In the genomic region with DNA sequence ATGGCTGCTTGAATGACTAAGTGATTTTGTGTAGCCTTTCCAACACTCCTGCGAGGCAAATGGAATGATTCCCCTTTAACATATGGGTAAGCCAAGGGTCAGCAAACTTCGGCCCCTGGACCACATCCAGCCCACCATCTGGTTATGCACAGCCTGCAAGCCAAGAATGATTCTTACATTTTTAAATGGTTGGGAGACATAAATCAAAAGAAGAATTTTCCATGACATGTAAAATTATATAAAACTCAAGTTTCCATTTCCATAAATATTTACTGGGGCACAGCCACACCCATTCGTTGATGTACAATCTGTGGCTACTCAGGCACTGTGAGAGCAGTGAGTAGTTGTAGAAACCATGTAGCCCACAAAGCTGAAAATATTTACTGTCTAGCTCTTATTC, we compare ENCODE assay signal across 14 cellular contexts. TPM values are rescaled to one million over a fixed set of nuclear protein-coding genes. Genes with fewer than 3 reads are reported as not detected.
DNase-seq lines count a peak whose midpoint lies in the region; ATAC-seq and TF ChIP-seq lines count a peak whose summit lies in the region.
"Had no signal": no experiment of that assay in that cellular context is flagged by ENCODE, and none has a peak within 500 bp of the region (broad histone marks: within the 10 kb centered on the region; RNA-seq: fewer than 3 reads in every experiment).

No MANE protein-coding gene starts in this region.

- DNase-seq in ELR (ENCODE audit: low read depth) (peak; percentile 33), amniotic epithelial cell (ENCODE audit: low read depth) (peak; percentile 52), Right ventricle myocardium superior (peak; percentile 80), gastrocnemius medialis (no peak), OCI-M2 (lab: John Stamatoyannopoulos, UW; ENCODE audit: unreplicated experiment) (no peak), NCI-H82 (lab: John Stamatoyannopoulos, UW) (no peak), NCI-H2227 (lab: John Stamatoyannopoulos, UW; ENCODE audit: unreplicated experiment) (no peak), Calu3 (no peak)
- DNase-seq: activated CD4-positive, CD25-positive, alpha-beta regulatory T cell; activated T-cell treated with anti-CD3 and anti-CD28 coated beads, Interleukin-2, amount 50 U/mL, for 72 hours; CD4-positive, CD25-positive, alpha-beta regulatory T cell; NCI-H2029; stimulated activated naive CD4-positive, alpha-beta T cell treated with Interleukin-2 at 50 U/mL for 16 hours had no signal

- H3K27ac Mint-ChIP-seq in Calu3 (ENCODE audit: unreplicated experiment) = no peak overlapping the region

- in situ Hi-C loops in gastrocnemius medialis (cut with MboI; ENCODE audit: low sequenced_read_pairs in 4 of 4) = no loop called here

- ATAC-seq in Right ventricle myocardium superior (ENCODE audit: poor library complexity) = peak; percentile 77
- ATAC-seq in gastrocnemius medialis = no peak
- ATAC-seq: activated T-cell treated with anti-CD3 and anti-CD28 coated beads, Interleukin-2, amount 50 U/mL, for 72 hours had no signal

- H3K36me3 ChIP-seq in gastrocnemius medialis = peaks cover 0 to 14% of the 10 kb centered on the region in 2 donors

- H3K4me3 ChIP-seq in gastrocnemius medialis = no peak overlapping the region
- H3K4me3 ChIP-seq: ascending aorta had no signal

- no peaks in the 10 kb centered on the region for H3K9me3 ChIP-seq in gastrocnemius medialis
- H3K9me3 ChIP-seq: ascending aorta had no signal

- TF ChIP-seq CTCF in gastrocnemius medialis (IDR thresholded peaks at IDR 0.05 in 4 of 5, conservative IDR thresholded peaks at IDR 0.05 in 1 of 5) = no peak
- TF ChIP-seq CTCF in Calu3 (IDR thresholded peaks at IDR 0.05; ENCODE audit: unreplicated experiment) = no peak

- peak overlapping the region; percentile 41 to 71 (median 48) for H3K27ac ChIP-seq in gastrocnemius medialis

- peaks cover 16 to 20% of the 10 kb centered on the region in 2 donors for H3K4me1 ChIP-seq in gastrocnemius medialis

- no peaks in the 10 kb centered on the region for H3K27me3 Mint-ChIP-seq in Calu3 (ENCODE audit: unreplicated experiment)
- H3K27me3 Mint-ChIP-seq: CD4-positive, CD25-positive, alpha-beta regulatory T cell had no signal

- H3K4me3 Mint-ChIP-seq in Calu3 (ENCODE audit: low read depth, unreplicated experiment) = no peak overlapping the region
- H3K4me3 Mint-ChIP-seq: activated T-cell treated with anti-CD3 and anti-CD28 coated beads, Interleukin-2, amount 50 U/mL, for 72 hours had no signal

- no peak for TF ChIP-seq POLR2A in gastrocnemius medialis (IDR thresholded peaks at IDR 0.05)

- H3K27me3 ChIP-seq in gastrocnemius medialis = no peaks in the 10 kb centered on the region
- H3K27me3 ChIP-seq: ascending aorta had no signal

- no peaks in the 10 kb centered on the region for H3K4me1 Mint-ChIP-seq in Calu3 (ENCODE audit: low read depth, unreplicated experiment)

- H3K36me3 Mint-ChIP-seq in Calu3 (ENCODE audit: insufficient read depth, unreplicated experiment) = peaks cover 9% of the 10 kb centered on the region

- intact Hi-C loops in Right ventricle myocardium superior (cut with DNase I) = no loop called here
- intact Hi-C loops in gastrocnemius medialis (cut with DNase I; ENCODE audit: low total_unique reads) = no loop called here
- intact Hi-C loops in Calu3 (cut with micrococcal nuclease; ENCODE audit: unreplicated experiment) = no loop called here

- CTCF ChIA-PET in Calu3 (lab: Charles Lee) = no interaction called here

- no peaks in the 10 kb centered on the region for H3K9me3 Mint-ChIP-seq in Calu3 (ENCODE audit: low read depth, unreplicated experiment)
- H3K9me3 Mint-ChIP-seq: CD4-positive, CD25-positive, alpha-beta regulatory T cell had no signal

- no TSS peak for BruUV-seq in Calu3 (replicated peaks; lab: Mats Ljungman, UMichigan)

RNA-seq across cellular contexts. Expression of a gene that starts 9.0 kb away (rescaled TPM):
- 12.3 TPM for total RNA-seq in Right ventricle myocardium superior
- total RNA-seq in gastrocnemius medialis = 10 to 100 TPM in 3 of 4 donors, 1 to 10 TPM in 1; 8.2 to 21.2 (median 14.5) TPM
- total RNA-seq in Calu3 (2022) = 22.8 and 23.8 TPM in 2 replicates

RNA-seq across cellular contexts. Expression of a gene that starts 32.4 kb away (rescaled TPM):
- 40.2 TPM for total RNA-seq in Right ventricle myocardium superior
- total RNA-seq in gastrocnemius medialis = 10 to 100 TPM; 12.0 to 28.9 (median 26.8) TPM
- total RNA-seq in Calu3 (2022) = 31.5 and 36.4 TPM in 2 replicates

Comparison
In these comparisons a context has a peak if more than half of its experiments do, and no peak if none do; other contexts are left out.
1. DNase-seq: peak in ELR (single experiment), amniotic epithelial cell (single experiment) and Right ventricle myocardium superior (single experiment); none in gastrocnemius medialis (0 of 2), OCI-M2 (single experiment), NCI-H82 (single experiment), NCI-H2227 (single experiment) and Calu3 (single experiment).